8 cellular contexts compared by ENCODE assay signal in genomic region chr2:68062680-68063387, GRCh38. TPM values are rescaled to one million over a fixed set of nuclear protein-coding genes. Genes with fewer than 3 reads are reported as not detected.
DNase-seq lines count a peak whose midpoint lies in the region; ATAC-seq and TF ChIP-seq lines count a peak whose summit lies in the region.

Gene C1D (minus strand): TSS chr2:68063004. CDS start chr2:68047310, 15,694 bp downstream.

- peak within 1 kb of the TSS; percentile 97 for H2AFZ ChIP-seq in PC-9

- no peak for TF ChIP-seq CTCF in PC-9 (conservative IDR thresholded peaks at IDR 0.05)

- POLR2A ChIA-PET in PC-9 (lab: Charles Lee; ENCODE audit: unreplicated experiment) = interaction anchor here (0.5 to 1.3 kb wide), 6 partner anchors 95 to 219 kb away, joined by 3 to 8 read pairs (median 5); partner anchors contain the start of genes PNO1 and PPP3R1

- H3K4me2 ChIP-seq in PC-9 = peak within 1 kb of the TSS; percentile 87

- no peaks in the 10 kb centered on the region for H3K9me2 ChIP-seq in PC-9 (ENCODE audit: insufficient read depth)

- H3K27ac ChIP-seq in PC-9 (peak within 1 kb of the TSS; percentile 83), mucosa of rectum (ENCODE audit: low read depth in 2 of 2, low read length in 2 of 2) (peak within 1 kb of the TSS; percentile 90 to 92)

- BruUV-seq in PC-9 (replicated peaks; lab: Mats Ljungman, UMichigan) = no TSS peak

- CTCF ChIA-PET in PC-9 (lab: Charles Lee) = interaction anchor here (0.6 kb wide), 1 partner anchor 1487 kb away, joined by 3 read pairs; no protein-coding TSS in a partner anchor

- peak; percentile 89 for ATAC-seq in GM21576 (IDR thresholded peaks at IDR 0.05; ENCODE audit: unreplicated experiment)

- H3F3A ChIP-seq in PC-9 (ENCODE audit: insufficient read depth, low read depth) = no peaks in the 10 kb centered on the region

- H3K4me3 ChIP-seq in Jurkat, Clone E6-1 (ENCODE audit: low read length) = peak within 1 kb of the TSS; percentile 79
- H3K4me3 ChIP-seq in PC-9 (peak within 1 kb of the TSS; percentile 89), mucosa of rectum (ENCODE audit: low read length in 2 of 2) (peak within 1 kb of the TSS; percentile 100)

- H3K36me3 ChIP-seq in PC-9 (ENCODE audit: low read depth) (no peaks in the 10 kb centered on the region), mucosa of rectum (ENCODE audit: control insufficient read depth in 2 of 2, insufficient read depth in 2 of 2, low read length in 2 of 2) (no peaks in the 10 kb centered on the region)

- peak within 1 kb of the TSS; percentile 98 to 100 for H3K9ac ChIP-seq in mucosa of rectum (ENCODE audit: low read depth in 1 of 2, low read length in 2 of 2)

- H3K9me3 ChIP-seq in PC-9 (ENCODE audit: insufficient read depth, low read depth) = no peaks in the 10 kb centered on the region
- H3K9me3 ChIP-seq in mucosa of rectum (ENCODE audit: control insufficient read depth in 2 of 2, low read length in 2 of 2) = no peaks in the 10 kb centered on the region

- no peaks in the 10 kb centered on the region for H3K27me3 ChIP-seq in PC-9 (ENCODE audit: insufficient read depth, low read depth)
- no peaks in the 10 kb centered on the region for H3K27me3 ChIP-seq in mucosa of rectum (ENCODE audit: control insufficient read depth in 2 of 2, insufficient read depth in 2 of 2, low read length in 2 of 2)

- intact Hi-C loops in PC-9 (cut with micrococcal nuclease; ENCODE audit: unreplicated experiment) = loop anchor here (5.0 to 10.0 kb wide), 2 partner anchors 192 to 379 kb away; partner anchors contain the start of gene PPP3R1

- H4K20me1 ChIP-seq in PC-9 (ENCODE audit: insufficient read depth) = peaks cover 3% of the 10 kb centered on the region; the same call in 1 of the 2 replicates

- H3K4me1 ChIP-seq in PC-9 (replicated peaks; ENCODE audit: insufficient read depth) (peaks cover 10% of the 10 kb centered on the region), mucosa of rectum (ENCODE audit: control insufficient read depth in 2 of 2, insufficient read depth in 2 of 2, low read length in 2 of 2) (peaks cover 6 to 9% of the 10 kb centered on the region in 2 donors)

- TF ChIP-seq POLR2A in erythroblast (IDR thresholded peaks at IDR 0.05; ENCODE audit: low read length) = peak; percentile 93

- peaks cover 48% of the 10 kb centered on the region for H3K79me2 ChIP-seq in PC-9 (ENCODE audit: low read depth)

- DNase-seq in DMS114 treated with DMSO at 0.1 percent for 48 hours (lab: John Stamatoyannopoulos, UW; ENCODE audit: unreplicated experiment) = peak; percentile 93
- DNase-seq in Jurkat, Clone E6-1 (ENCODE audit: low read depth, low spot score) = peak; percentile 89
- peak; percentile 79 to 91 for DNase-seq in PC-9
- DNase-seq in activated T-cell treated with anti-CD3 and anti-CD28 coated beads, Interleukin-2, amount 50 U/mL, for 1 hour = peak; percentile 95
- peak; percentile 96 to 98 for DNase-seq in erythroblast (lab: John Stamatoyannopoulos, UW)
- peak; percentile 98 for DNase-seq in stimulated activated CD8-positive, alpha-beta memory T cell treated with anti-CD3 and anti-CD28 coated beads, Interleukin-4, amount 100 ng/mL, for 48 hours

RNA-seq across cellular contexts. Expression of gene C1D, which starts in this region (rescaled TPM):
- polyA plus RNA-seq in Jurkat, Clone E6-1 (2012; ENCODE audit: insufficient read depth, insufficient read length) = 38.0 TPM
- total RNA-seq in PC-9 (2021) = 22.3 and 24.8 TPM in 2 replicates

Comparison
In these comparisons a context has a peak if more than half of its experiments do, and no peak if none do; other contexts are left out.
1. Peak in every context shown above with its lines: DNase-seq, ATAC-seq, H3K4me3 ChIP-seq and H3K27ac ChIP-seq.